In the genomic region with DNA sequence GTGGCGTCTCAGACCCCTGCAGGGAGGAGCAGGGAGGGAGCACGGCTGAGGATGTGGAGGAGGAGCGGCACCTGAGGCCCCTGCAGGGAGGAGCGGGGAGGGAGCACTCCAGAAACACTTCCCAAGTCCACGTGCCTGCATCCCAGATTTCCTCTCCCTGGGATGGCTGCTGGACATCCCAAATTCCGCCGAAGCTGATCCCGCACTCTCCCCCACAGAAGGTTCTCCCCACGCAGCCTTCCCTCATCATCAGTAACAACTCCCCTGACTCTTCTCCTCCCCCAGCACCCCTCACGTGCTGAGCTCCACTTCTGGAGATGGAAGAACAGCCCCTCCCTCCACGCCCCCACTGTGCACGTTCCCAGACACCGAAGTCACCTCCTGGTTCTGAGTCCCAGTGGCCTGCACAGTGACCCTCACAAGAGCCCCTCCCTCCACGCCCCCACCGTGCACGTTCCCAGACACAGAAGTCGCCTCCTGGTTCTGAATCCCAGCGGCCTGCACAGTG, we compare ENCODE assay signal across 29 cellular contexts. TPM values are rescaled to one million over a fixed set of nuclear protein-coding genes. Genes with fewer than 3 reads are reported as not detected.
"Had no signal": no experiment of that assay in that cellular context is flagged by ENCODE, and none has a peak within 500 bp of the region (broad histone marks: within the 10 kb centered on the region; RNA-seq: fewer than 3 reads in every experiment).

No MANE protein-coding gene starts in this region.

- DNase-seq: activated CD4-positive, alpha-beta memory T cell treated with anti-CD3 and anti-CD28 coated beads for 36 hours; activated CD4-positive, alpha-beta T cell treated with anti-CD3 and anti-CD28 coated beads for 48 hours; activated effector memory CD4-positive, alpha-beta T cell treated with Interleukin-2 at 50 U/mL for 16 hours; activated naive CD4-positive, alpha-beta T cell treated with anti-CD3 and anti-CD28 coated beads for 36 hours; activated naive CD8-positive, alpha-beta T cell treated with anti-CD3 and anti-CD28 coated beads, Interleukin-2, amount 10 ng/mL, durations not matched to agents 7 days and 5 days; activated T-cell treated with anti-CD3 and anti-CD28 coated beads, Interleukin-2, amount 50 U/mL, for 72 hours; amniotic stem cell; effector CD4-positive, alpha-beta T cell; foreskin melanocyte; immature natural killer cell; kidney glomerular epithelial cell; naive B cell; stimulated activated CD4-positive, alpha-beta T cell treated with anti-CD3 and anti-CD28 coated beads, Interleukin-12 subunit alpha, Interleukin-12 subunit beta, amount 100 ng/mL, for 4 hours; stimulated activated CD4-positive, alpha-beta T cell treated with anti-CD3 and anti-CD28 coated beads, Interleukin-4, amount 100 ng/mL, for 4 hours; stimulated activated naive CD8-positive, alpha-beta T cell treated with anti-CD3 and anti-CD28 coated beads, Interleukin-15, amount 100 ng/mL, for 72 hours had no signal

- H3K27ac ChIP-seq: hepatocyte, tibial nerve had no signal

- H3K4me3 ChIP-seq: hepatocyte, tibial nerve had no signal

- ATAC-seq: activated T-cell treated with anti-CD3 and anti-CD28 coated beads, Interleukin-2, amount 50 U/mL, for 72 hours; stimulated activated naive CD8-positive, alpha-beta T cell treated with anti-CD3 and anti-CD28 coated beads, Interleukin-15, amount 100 ng/mL, for 72 hours had no signal

- H3K4me1 Mint-ChIP-seq: activated naive CD8-positive, alpha-beta T cell treated with anti-CD3 and anti-CD28 coated beads, Interleukin-2, amount 10 ng/mL, durations not matched to agents 7 days and 5 days; immature natural killer cell; naive B cell; neural crest cell; stimulated activated naive CD8-positive, alpha-beta T cell treated with anti-CD3 and anti-CD28 coated beads, Interleukin-15, amount 100 ng/mL, for 72 hours had no signal

- H3K36me3 ChIP-seq: tibial nerve had no signal

- FAIRE-seq: endometrium, urothelium cell line had no signal

- H3K4me1 ChIP-seq: tibial nerve had no signal

- H3K4me2 ChIP-seq: hepatocyte had no signal

- H3K4me3 Mint-ChIP-seq: activated CD4-positive, alpha-beta memory T cell treated with anti-CD3 and anti-CD28 coated beads for 36 hours; activated naive CD4-positive, alpha-beta T cell treated with anti-CD3 and anti-CD28 coated beads for 36 hours; activated naive CD8-positive, alpha-beta T cell treated with anti-CD3 and anti-CD28 coated beads, Interleukin-2, amount 10 ng/mL, durations not matched to agents 7 days and 5 days; activated T-cell treated with anti-CD3 and anti-CD28 coated beads, Interleukin-2, amount 50 U/mL, for 72 hours; dendritic cell treated with granulocyte-macrophage colony-stimulating factor and Interleukin-4, amounts not matched to agents 40 ng/mL and 50 ng/mL, for 4 days; immature natural killer cell; naive B cell; neural crest cell; stimulated activated naive CD8-positive, alpha-beta T cell treated with anti-CD3 and anti-CD28 coated beads, Interleukin-15, amount 100 ng/mL, for 72 hours had no signal

- H3K27me3 ChIP-seq: hepatocyte had no signal

- H3K79me2 ChIP-seq: hepatocyte had no signal

- H3K27ac Mint-ChIP-seq: activated CD4-positive, alpha-beta memory T cell treated with anti-CD3 and anti-CD28 coated beads for 36 hours; activated naive CD4-positive, alpha-beta T cell treated with anti-CD3 and anti-CD28 coated beads for 36 hours; activated naive CD8-positive, alpha-beta T cell treated with anti-CD3 and anti-CD28 coated beads, Interleukin-2, amount 10 ng/mL, durations not matched to agents 7 days and 5 days; activated T-cell treated with anti-CD3 and anti-CD28 coated beads, Interleukin-2, amount 50 U/mL, for 72 hours; dendritic cell treated with granulocyte-macrophage colony-stimulating factor and Interleukin-4, amounts not matched to agents 40 ng/mL and 50 ng/mL, for 4 days; immature natural killer cell; naive B cell; progenitor cell of endocrine pancreas; stimulated activated naive CD8-positive, alpha-beta T cell treated with anti-CD3 and anti-CD28 coated beads, Interleukin-15, amount 100 ng/mL, for 72 hours had no signal

- H2AFZ ChIP-seq: hepatocyte had no signal

RNA-seq across cellular contexts. Expression of gene FOXL3, which starts 17.8 kb away (rescaled TPM):
- total RNA-seq: activated CD4-positive, alpha-beta memory T cell treated with anti-CD3 and anti-CD28 coated beads for 36 hours; activated naive CD4-positive, alpha-beta T cell treated with anti-CD3 and anti-CD28 coated beads for 36 hours; activated naive CD8-positive, alpha-beta T cell treated with anti-CD3 and anti-CD28 coated beads, Interleukin-2, amount 10 ng/mL, durations not matched to agents 7 days and 5 days; activated T-cell treated with anti-CD3 and anti-CD28 coated beads, Interleukin-2, amount 50 U/mL, for 72 hours; bronchial epithelial cell; cerebellum; epithelial cell of proximal tubule; hepatocyte; liver; mucosa of gallbladder; neural crest cell; omental fat pad; progenitor cell of endocrine pancreas; T-helper 2 cell treated with Interferon-gamma antibody and Interleukin-4, amounts not matched to agents 100 ng/mL and 5 ng/mL, for 36 hours; tibial nerve had no signal
- polyA plus RNA-seq: hepatocyte, immature natural killer cell, liver had no signal
